ENCODE assay signal across 12 cellular contexts in genomic region chr5:127088226-127088625, GRCh38. TPM values are rescaled to one million over a fixed set of nuclear protein-coding genes. Genes with fewer than 3 reads are reported as not detected.
DNase-seq lines count a peak whose midpoint lies in the region; ATAC-seq, FAIRE-seq and TF ChIP-seq lines count a peak whose summit lies in the region.
"Had no signal": no experiment of that assay in that cellular context is flagged by ENCODE, and none has a peak within 500 bp of the region (broad histone marks: within the 10 kb centered on the region; RNA-seq: fewer than 3 reads in every experiment).

No MANE protein-coding gene starts in this region.

- no peaks in the 10 kb centered on the region for H3K9me3 ChIP-seq in PC-9 (ENCODE audit: insufficient read depth, low read depth)
- H3K9me3 ChIP-seq in small intestine (ENCODE audit: control insufficient read depth, low read depth): no peaks in the 10 kb centered on the region

- intact Hi-C loops in PC-9 (cut with micrococcal nuclease; ENCODE audit: unreplicated experiment): no loop called here

- H3K9me2 ChIP-seq in PC-9 (ENCODE audit: insufficient read depth): no peaks in the 10 kb centered on the region

- no peaks in the 10 kb centered on the region for H3K79me2 ChIP-seq in PC-9 (ENCODE audit: low read depth)

- H3K36me3 ChIP-seq in PC-9 (ENCODE audit: low read depth) (no peaks in the 10 kb centered on the region), small intestine (ENCODE audit: control insufficient read depth in 2 of 2, insufficient read depth in 2 of 2, low read length in 2 of 2) (no peaks in the 10 kb centered on the region)

- TF ChIP-seq POLR2A in H54 (IDR thresholded peaks at IDR 0.05; ENCODE audit: low read depth, low read length): no peak

- no peak overlapping the region for H3K4me2 ChIP-seq in PC-9

- no peaks in the 10 kb centered on the region for H4K20me1 ChIP-seq in PC-9 (ENCODE audit: insufficient read depth)

- WGBS in small intestine, 3 donors: 32 to 64% (median 44%) methylated on average over 1 of the region's 1 CpG

- CTCF ChIA-PET in PC-9 (lab: Charles Lee): no interaction called here

- no peak overlapping the region for H2AFZ ChIP-seq in PC-9

- H3K27me3 ChIP-seq in PC-9 (ENCODE audit: insufficient read depth, low read depth) (no peaks in the 10 kb centered on the region), small intestine (ENCODE audit: control insufficient read depth in 2 of 2, insufficient read depth in 2 of 2, low read length in 2 of 2) (no peaks in the 10 kb centered on the region)

- no peak overlapping the region for H3K27ac ChIP-seq in PC-9
- H3K27ac ChIP-seq in small intestine (ENCODE audit: low read depth in 1 of 2, low read length in 1 of 2): no peak overlapping the region

- no peak for ATAC-seq in GM18519 (IDR thresholded peaks at IDR 0.05; ENCODE audit: low FRiP score, unreplicated experiment)
- ATAC-seq: activated T-cell treated with anti-CD3 and anti-CD28 coated beads, Interleukin-2, amount 50 U/mL, for 72 hours had no signal

- POLR2A ChIA-PET in PC-9 (lab: Charles Lee; ENCODE audit: unreplicated experiment): no interaction called here

- H3K4me1 ChIP-seq in PC-9 (replicated peaks; ENCODE audit: insufficient read depth): peaks cover 9% of the 10 kb centered on the region
- H3K4me1 ChIP-seq in small intestine (ENCODE audit: control insufficient read depth in 2 of 2, insufficient read depth in 1 of 2, low read depth in 1 of 2, low read length in 1 of 2): no peaks in the 10 kb centered on the region

- H3K4me3 ChIP-seq in PC-9 (no peak overlapping the region), small intestine (ENCODE audit: low read depth in 1 of 2, low read length in 2 of 2) (no peak overlapping the region)

- H3F3A ChIP-seq in PC-9 (ENCODE audit: insufficient read depth, low read depth): no peaks in the 10 kb centered on the region; the same call in 1 of the 2 replicates

- no peak for TF ChIP-seq CTCF in PC-9 (conservative IDR thresholded peaks at IDR 0.05)

- FAIRE-seq in H54 (lab: Jason Lieb, UNC) (peak; percentile 91), small intestine (lab: Jason Lieb, UNC) (no peak)
- FAIRE-seq: islet of Langerhans had no signal

- no TSS peak for BruUV-seq in PC-9 (replicated peaks; lab: Mats Ljungman, UMichigan)

- DNase-seq in H54 (ENCODE audit: insufficient read length, low spot score): peak; percentile 64
- peak; percentile 17 to 89 for DNase-seq in PC-9
- DNase-seq in fibroblast of gingiva (ENCODE audit: low read depth): peak; percentile 97
- peak; percentile 57 for DNase-seq in small intestine
- no peak for DNase-seq in ecto neural progenitor cell (ENCODE audit: low spot score)
- DNase-seq in activated CD4-positive, CD25-positive, alpha-beta regulatory T cell (lab: John Stamatoyannopoulos, UW): no peak
- DNase-seq: activated T-cell treated with anti-CD3 and anti-CD28 coated beads, Interleukin-2, amount 50 U/mL, for 72 hours; NCI-H446 treated with DMSO at 0.1 percent for 48 hours; posterior cingulate gyrus; T-helper 2 cell had no signal

RNA-seq across cellular contexts. Expression of gene C5orf63, which starts 14.9 kb away (rescaled TPM):
- 9.8 and 9.9 TPM in 2 replicates for total RNA-seq in PC-9 (2021)
- polyA plus RNA-seq in small intestine: 1 to 10 TPM; 4.2 to 7.8 (median 4.9) TPM

RNA-seq across cellular contexts. Expression of gene MARCHF3, which starts 57.9 kb away (rescaled TPM):
- 0.35 and 0.75 TPM in 2 replicates for total RNA-seq in PC-9 (2021)
- polyA plus RNA-seq in small intestine: 1 to 10 TPM; 3.6 to 6.4 (median 4.3) TPM

Comparison
In these comparisons a context has a peak if more than half of its experiments do, and no peak if none do; other contexts are left out.
1. DNase-seq: peak in H54 (single experiment), PC-9 (2 of 2), fibroblast of gingiva (single experiment) and small intestine (single experiment); none in ecto neural progenitor cell (single experiment) and activated CD4-positive, CD25-positive, alpha-beta regulatory T cell (0 of 4).